In genomic region chr6:57316581-57317059, GRCh38 we compare ENCODE assay signal across 1 cellular context.
TF ChIP-seq lines count a peak whose summit lies in the region.

No MANE protein-coding gene starts in this region.

TF ChIP-seq in K562, 482 proteins besides CTCF, POLR2A, EP300 and RAD21 (continued from another document and continues in another):
- TF ChIP-seq ARID2 (IDR thresholded peaks at IDR 0.05): no peak
- TF ChIP-seq POU5F1 (IDR thresholded peaks at IDR 0.05; ENCODE audit: borderline replicate concordance, low read depth, low read length, partially characterized antibody): no peak
- TF ChIP-seq ZNF778 (CRISPR knock-in tag; IDR thresholded peaks at IDR 0.05): no peak
- TF ChIP-seq ZBTB11 (CRISPR knock-in tag; IDR thresholded peaks at IDR 0.05): peak in 2 of 3 experiments; percentile 39 to 80; a peak in 2 of 6 replicates
- peak; percentile 37; the same call in 1 of the 2 replicates for TF ChIP-seq SPI1 (IDR thresholded peaks at IDR 0.05; ENCODE audit: borderline replicate concordance, low read depth, low read length)
- no peak for TF ChIP-seq ZNF766 (CRISPR knock-in tag; conservative IDR thresholded peaks at IDR 0.05)
- no peak for TF ChIP-seq ZNF165 (CRISPR knock-in tag; IDR thresholded peaks at IDR 0.05; ENCODE audit: borderline replicate concordance)
- TF ChIP-seq MBD2 (IDR thresholded peaks at IDR 0.05; ENCODE audit: borderline replicate concordance, low read depth): no peak
- no peak for TF ChIP-seq ZNF717 (CRISPR knock-in tag; IDR thresholded peaks at IDR 0.05)
- 0 out of 2 replicates have a peak, but pooled peaks have one; percentile 14 for TF ChIP-seq TOE1 (IDR thresholded peaks at IDR 0.05; ENCODE audit: borderline replicate concordance)
- no peak for TF ChIP-seq TOE1 (CRISPR knock-in tag; IDR thresholded peaks at IDR 0.05; ENCODE audit: borderline replicate concordance, low read depth)
- TF ChIP-seq RAD51 (IDR thresholded peaks at IDR 0.05; ENCODE audit: borderline replicate concordance, low read depth): no peak
- TF ChIP-seq GATAD2B (IDR thresholded peaks at IDR 0.05; ENCODE audit: borderline replicate concordance): peak; percentile 32; the same call in 1 of the 2 replicates
- TF ChIP-seq, protein P1, sequence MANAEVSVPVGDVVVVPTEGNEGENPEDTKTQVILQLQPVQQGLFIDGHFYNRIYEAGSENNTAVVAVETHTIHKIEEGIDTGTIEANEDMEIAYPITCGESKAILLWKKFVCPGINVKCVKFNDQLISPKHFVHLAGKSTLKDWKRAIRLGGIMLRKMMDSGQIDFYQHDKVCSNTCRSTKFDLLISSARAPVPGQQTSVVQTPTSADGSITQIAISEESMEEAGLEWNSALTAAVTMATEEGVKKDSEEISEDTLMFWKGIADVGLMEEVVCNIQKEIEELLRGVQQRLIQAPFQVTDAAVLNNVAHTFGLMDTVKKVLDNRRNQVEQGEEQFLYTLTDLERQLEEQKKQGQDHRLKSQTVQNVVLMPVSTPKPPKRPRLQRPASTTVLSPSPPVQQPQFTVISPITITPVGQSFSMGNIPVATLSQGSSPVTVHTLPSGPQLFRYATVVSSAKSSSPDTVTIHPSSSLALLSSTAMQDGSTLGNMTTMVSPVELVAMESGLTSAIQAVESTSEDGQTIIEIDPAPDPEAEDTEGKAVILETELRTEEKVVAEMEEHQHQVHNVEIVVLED (CRISPR knock-in tag; IDR thresholded peaks at IDR 0.05): no peak
- no peak for TF ChIP-seq ZNF224 (CRISPR knock-in tag; IDR thresholded peaks at IDR 0.05)
- TF ChIP-seq NELFE (IDR thresholded peaks at IDR 0.05; ENCODE audit: insufficient read depth, insufficient read length): no peak
- 0 out of 2 replicates have a peak, but pooled peaks have one; percentile 7 for TF ChIP-seq ZKSCAN1 (IDR thresholded peaks at IDR 0.05; ENCODE audit: low read depth, low read length)
- TF ChIP-seq TAF1 (IDR thresholded peaks at IDR 0.05; ENCODE audit: control insufficient read depth, extremely low read depth, insufficient read depth, low read length, severe bottlenecking): peak; percentile 20
- TF ChIP-seq HDAC1 (IDR thresholded peaks at IDR 0.05): peak in 1 of 2 experiments; percentile 76; a peak in 1 of 4 replicates
- TF ChIP-seq, protein P2, sequence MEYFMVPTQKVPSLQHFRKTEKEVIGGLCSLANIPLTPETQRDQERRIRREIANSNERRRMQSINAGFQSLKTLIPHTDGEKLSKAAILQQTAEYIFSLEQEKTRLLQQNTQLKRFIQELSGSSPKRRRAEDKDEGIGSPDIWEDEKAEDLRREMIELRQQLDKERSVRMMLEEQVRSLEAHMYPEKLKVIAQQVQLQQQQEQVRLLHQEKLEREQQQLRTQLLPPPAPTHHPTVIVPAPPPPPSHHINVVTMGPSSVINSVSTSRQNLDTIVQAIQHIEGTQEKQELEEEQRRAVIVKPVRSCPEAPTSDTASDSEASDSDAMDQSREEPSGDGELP (CRISPR knock-in tag; IDR thresholded peaks at IDR 0.05; ENCODE audit: borderline replicate concordance): peak; percentile 51; the same call in 1 of the 2 replicates
- no peak for TF ChIP-seq PHF8 (IDR thresholded peaks at IDR 0.05; ENCODE audit: borderline replicate concordance, low read length)
- TF ChIP-seq GABPB1 (CRISPR knock-in tag; IDR thresholded peaks at IDR 0.05): no peak
- no peak for TF ChIP-seq MEF2A (IDR thresholded peaks at IDR 0.05; ENCODE audit: control insufficient read depth, low read depth, low read length)
- TF ChIP-seq TRIM24 (IDR thresholded peaks at IDR 0.05): 0 out of 4 replicates have a peak, but pooled peaks of 1 of the 2 experiments have one; percentile 19
- no peak for TF ChIP-seq HCFC1 (IDR thresholded peaks at IDR 0.05; ENCODE audit: low read depth, low read length)
- TF ChIP-seq RCOR1 (IDR thresholded peaks at IDR 0.05; ENCODE audit: borderline replicate concordance in 1 of 2, low read depth in 2 of 2, low read length in 2 of 2): 0 out of 4 replicates have a peak, but pooled peaks of 1 of the 2 experiments have one; percentile 32
- 0 out of 2 replicates have a peak, but pooled peaks have one; percentile 73 for TF ChIP-seq HDAC2 (IDR thresholded peaks at IDR 0.05)
- TF ChIP-seq PYGO2 (tag; IDR thresholded peaks at IDR 0.05): no peak
- TF ChIP-seq FOXA3 (CRISPR knock-in tag; conservative IDR thresholded peaks at IDR 0.05 in 1 of 2, IDR thresholded peaks at IDR 0.05 in 1 of 2): peak in 1 of 2 experiments; percentile 48; a peak in 1 of 4 replicates
- TF ChIP-seq TBP (optimal IDR thresholded peaks at IDR 0.05; ENCODE audit: low read depth, low read length): peak; percentile 42
- TF ChIP-seq CREB1 (IDR thresholded peaks at IDR 0.05): no peak
- no peak for TF ChIP-seq CREB1 (CRISPR knock-in tag; IDR thresholded peaks at IDR 0.05)
- TF ChIP-seq ZNF584 (CRISPR knock-in tag; IDR thresholded peaks at IDR 0.05; ENCODE audit: low read depth): no peak
- no peak for TF ChIP-seq ZKSCAN3 (CRISPR knock-in tag; IDR thresholded peaks at IDR 0.05)
- no peak for TF ChIP-seq ARHGAP35 (IDR thresholded peaks at IDR 0.05; ENCODE audit: partially characterized antibody)
- no peak for TF ChIP-seq ZNF280A (IDR thresholded peaks at IDR 0.05; ENCODE audit: low read depth, partially characterized antibody)
- no peak for TF ChIP-seq NFXL1 (CRISPR knock-in tag; IDR thresholded peaks at IDR 0.05)
- no peak for TF ChIP-seq ZNF830 (CRISPR knock-in tag; IDR thresholded peaks at IDR 0.05)
- TF ChIP-seq ZFP91 (CRISPR knock-in tag; IDR thresholded peaks at IDR 0.05): no peak
- TF ChIP-seq PTRF (tag; IDR thresholded peaks at IDR 0.05): no peak
- TF ChIP-seq ZNF551 (CRISPR knock-in tag; IDR thresholded peaks at IDR 0.05): no peak
- peak; percentile 2 for TF ChIP-seq RBBP5 (IDR thresholded peaks at IDR 0.05; ENCODE audit: borderline replicate concordance, insufficient read depth, low read length, poor library complexity, severe bottlenecking)
- TF ChIP-seq ZHX1 (conservative IDR thresholded peaks at IDR 0.05; ENCODE audit: low read length): no peak
- no peak for TF ChIP-seq FOS (IDR thresholded peaks at IDR 0.05; ENCODE audit: extremely low read depth, insufficient read length)
- no peak for TF ChIP-seq ZNF384 (IDR thresholded peaks at IDR 0.05; ENCODE audit: low read depth, low read length)
- TF ChIP-seq, protein P3, sequence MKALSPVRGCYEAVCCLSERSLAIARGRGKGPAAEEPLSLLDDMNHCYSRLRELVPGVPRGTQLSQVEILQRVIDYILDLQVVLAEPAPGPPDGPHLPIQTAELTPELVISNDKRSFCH (CRISPR knock-in tag; IDR thresholded peaks at IDR 0.05): no peak
- TF ChIP-seq, protein P3 (tag; IDR thresholded peaks at IDR 0.05): no peak
- TF ChIP-seq HNRNPH1 (optimal IDR thresholded peaks at IDR 0.05; ENCODE audit: low read depth, low read length): no peak
- no peak for TF ChIP-seq AFF4 (CRISPR knock-in tag; IDR thresholded peaks at IDR 0.05)
- TF ChIP-seq NCOA4 (IDR thresholded peaks at IDR 0.05; ENCODE audit: partially characterized antibody): no peak
- no peak for TF ChIP-seq FOXK1 (CRISPR knock-in tag; IDR thresholded peaks at IDR 0.05; ENCODE audit: borderline replicate concordance)
- peak; percentile 79; the same call in 1 of the 2 replicates for TF ChIP-seq CBX1 (IDR thresholded peaks at IDR 0.05; ENCODE audit: low read depth)
